14 cellular contexts compared by ENCODE assay signal in genomic region chr3:64084640-64085039, GRCh38.
DNase-seq lines count a peak whose midpoint lies in the region; TF ChIP-seq lines count a peak whose summit lies in the region.
"Had no signal": no experiment of that assay in that cellular context is flagged by ENCODE, and none has a peak within 500 bp of the region (broad histone marks: within the 10 kb centered on the region; RNA-seq: fewer than 3 reads in every experiment).

No MANE protein-coding gene starts in this region.

- H3K4me3 ChIP-seq in epithelial cell of esophagus (ENCODE audit: low read length) (no peak overlapping the region), osteoblast (ENCODE audit: insufficient read depth, low read length) (no peak overlapping the region), prostate gland (no peak overlapping the region)
- H3K4me3 ChIP-seq: GM12878, tibial nerve had no signal

- intact Hi-C loops in prostate gland (cut with DNase I): no loop called here

- no peaks in the 10 kb centered on the region for H3K79me2 ChIP-seq in osteoblast (ENCODE audit: insufficient read depth, low read length)

- no peaks in the 10 kb centered on the region for H3K36me3 ChIP-seq in osteoblast (ENCODE audit: insufficient read depth, low read length)
- H3K36me3 ChIP-seq in prostate gland: no peaks in the 10 kb centered on the region
- H3K36me3 ChIP-seq: tibial nerve had no signal

- WGBS in prostate gland: 83% methylated on average over 1 of the region's 1 CpG

- no peaks in the 10 kb centered on the region for H4K20me1 ChIP-seq in osteoblast (ENCODE audit: insufficient read depth, low read length)

- H3K4me1 ChIP-seq in osteoblast (ENCODE audit: insufficient read depth, low read length) (no peaks in the 10 kb centered on the region), prostate gland (replicated peaks) (no peaks in the 10 kb centered on the region)

- H3K27me3 ChIP-seq in osteoblast (ENCODE audit: insufficient read depth, low read length) (no peaks in the 10 kb centered on the region), prostate gland (replicated peaks; ENCODE audit: insufficient read depth) (no peaks in the 10 kb centered on the region)
- H3K27me3 ChIP-seq: tibial nerve had no signal

- DNase-seq in H4 (ENCODE audit: low spot score): peak; percentile 23
- DNase-seq in NCI-H226: peak; percentile 91
- DNase-seq in epithelial cell of esophagus (ENCODE audit: low read depth): peak; percentile 92
- DNase-seq in osteoblast (ENCODE audit: insufficient read length, low spot score, missing footprints): peak; percentile 39
- no peak for DNase-seq in RPMI8226
- no peak for DNase-seq in prostate gland (ENCODE audit: low spot score)
- DNase-seq in NCI-H2196 treated with DMSO at 0.1 percent for 48 hours (lab: John Stamatoyannopoulos, UW; ENCODE audit: unreplicated experiment): no peak
- DNase-seq: amygdala; effector CD8-positive, alpha-beta T cell; NCI-H187 treated with DMSO at 0.1 percent for 48 hours; NCI-H69; stimulated activated CD8-positive, alpha-beta memory T cell treated with anti-CD3 and anti-CD28 coated beads, Interleukin-4, amount 100 ng/mL, for 48 hours had no signal

- no peak overlapping the region for H2AFZ ChIP-seq in osteoblast (ENCODE audit: low read length)

- H3K9me3 ChIP-seq in osteoblast (ENCODE audit: low read depth, low read length): no peaks in the 10 kb centered on the region
- no peaks in the 10 kb centered on the region for H3K9me3 ChIP-seq in prostate gland

- TF ChIP-seq CTCF in epithelial cell of esophagus (IDR thresholded peaks at IDR 0.05; ENCODE audit: insufficient read depth, low read depth, low read length, missing control alignments) (no peak), osteoblast (IDR thresholded peaks at IDR 0.05; ENCODE audit: extremely low read depth, low read depth, low read length) (no peak), prostate gland (IDR thresholded peaks at IDR 0.05) (no peak)

- no peak overlapping the region for H3K27ac ChIP-seq in osteoblast (ENCODE audit: low read depth, low read length)
- no peak overlapping the region for H3K27ac ChIP-seq in prostate gland
- H3K27ac ChIP-seq: tibial nerve had no signal

- TF ChIP-seq POLR2A in prostate gland (IDR thresholded peaks at IDR 0.05): no peak

- no peak overlapping the region for H3K4me2 ChIP-seq in osteoblast (ENCODE audit: insufficient read depth, low read length)

Comparison
In these comparisons a context has a peak if more than half of its experiments do, and no peak if none do; other contexts are left out.
1. DNase-seq: peak in H4 (single experiment), NCI-H226 (single experiment), epithelial cell of esophagus (single experiment) and osteoblast (single experiment); none in RPMI8226 (single experiment), prostate gland (single experiment) and NCI-H2196 treated with DMSO at 0.1 percent for 48 hours (single experiment).